21 cellular contexts compared by ENCODE assay signal in genomic region chr7:101534015-101534803, GRCh38.
DNase-seq lines count a peak whose midpoint lies in the region; ATAC-seq, FAIRE-seq and TF ChIP-seq lines count a peak whose summit lies in the region.
"Had no signal": no experiment of that assay in that cellular context is flagged by ENCODE, and none has a peak within 500 bp of the region (broad histone marks: within the 10 kb centered on the region; RNA-seq: fewer than 3 reads in every experiment).

No MANE protein-coding gene starts in this region.

- no peak for TF ChIP-seq RAD21 in HepG2 (CRISPR knock-in tag; IDR thresholded peaks at IDR 0.05)
- TF ChIP-seq RAD21 in K562 (CRISPR knock-in tag; conservative IDR thresholded peaks at IDR 0.05 in 1 of 2, IDR thresholded peaks at IDR 0.05 in 1 of 2): no peak

- WGBS in HepG2 (ENCODE audit: low lambda C conversion rate): 71% methylated on average over 7 of the region's 8 CpGs
- WGBS in right lobe of liver (ENCODE audit: insufficient coverage, low coverage, low lambda C conversion rate, missing lambda C conversion rate): 83% methylated on average over 1 of the region's 8 CpGs
- 4% methylated on average over 8 of the region's 8 CpGs for WGBS in K562 (ENCODE audit: insufficient coverage, low coverage, missing lambda C conversion rate)
- 80 to 93% methylated on average over 5 to 8 of the region's 8 CpGs for WGBS in body of pancreas, 2 donors

- no peaks in the 10 kb centered on the region for H3K79me2 ChIP-seq in HepG2 (ENCODE audit: insufficient read depth, low read length)
- H3K79me2 ChIP-seq in K562 (ENCODE audit: control insufficient read depth, insufficient read depth, low read length): no peaks in the 10 kb centered on the region

- in situ Hi-C loops in HepG2 (cut with HindIII; ENCODE audit: extremely low pct_ligation_motif_present, low pct_unique_long_range_greater_than_20kb): no loop called here
- in situ Hi-C loops in K562 (cut with MboI): no loop called here

- POLR2A ChIA-PET in HepG2 (lab: Yijun Ruan, JAX): no interaction called here
- POLR2A ChIA-PET in K562 (lab: Yijun Ruan, JAX): no interaction called here

- H3K27me3 ChIP-seq in HepG2 (ENCODE audit: control insufficient read depth in 1 of 2, insufficient read depth in 2 of 2, low read length in 2 of 2): no peaks in the 10 kb centered on the region
- no peaks in the 10 kb centered on the region for H3K27me3 ChIP-seq in right lobe of liver
- peaks cover 5 to 63% of the 10 kb centered on the region in 2 experiments; a peak in 3 of 5 replicates for H3K27me3 ChIP-seq in K562 (ENCODE audit: control insufficient read depth in 2 of 2, insufficient read depth in 2 of 2, low read length in 2 of 2)
- no peaks in the 10 kb centered on the region for H3K27me3 ChIP-seq in body of pancreas

- H3K27ac Mint-ChIP-seq in nephron: peak overlapping the region in 2 of 3 experiments; percentile 12 to 33
- H3K27ac Mint-ChIP-seq in stimulated activated memory B cell treated with anti-CD40 and anti-IgM and Interleukin-4, amounts not matched to agents 10 μg/mL and 1 μg/mL and 100 μg/mL, for 72 hours: no peak overlapping the region
- H3K27ac Mint-ChIP-seq: CD4-positive, alpha-beta T cell had no signal

- H3K27ac ChIP-seq in HepG2 (ENCODE audit: extremely low read length, insufficient read depth, low read length): no peak overlapping the region
- H3K27ac ChIP-seq in right lobe of liver: no peak overlapping the region
- no peak overlapping the region for H3K27ac ChIP-seq in K562 (ENCODE audit: extremely low read depth, low read depth, low read length)
- no peak overlapping the region for H3K27ac ChIP-seq in body of pancreas
- H3K27ac ChIP-seq: GM23248, HL-60 had no signal

- H3K9me3 ChIP-seq in HepG2 (ENCODE audit: low read length) (no peaks in the 10 kb centered on the region), right lobe of liver (no peaks in the 10 kb centered on the region), K562 (replicated peaks; ENCODE audit: control insufficient read depth, insufficient read depth, low read depth, low read length) (no peaks in the 10 kb centered on the region), body of pancreas (no peaks in the 10 kb centered on the region)

- H3K4me3 ChIP-seq in HepG2 (replicated peaks in 1 of 3; ENCODE audit: insufficient read depth in 1 of 3, low read depth in 2 of 3, low read length in 3 of 3) (no peak overlapping the region), right lobe of liver (no peak overlapping the region), K562 (no peak overlapping the region), body of pancreas (no peak overlapping the region)
- H3K4me3 ChIP-seq: GM23248 had no signal

- peaks cover 5% of the 10 kb centered on the region for H3K36me3 Mint-ChIP-seq in nephron (ENCODE audit: low read depth)
- no peaks in the 10 kb centered on the region for H3K36me3 Mint-ChIP-seq in stimulated activated memory B cell treated with anti-CD40 and anti-IgM and Interleukin-4, amounts not matched to agents 10 μg/mL and 1 μg/mL and 100 μg/mL, for 72 hours

- H3K9ac ChIP-seq in HepG2 (ENCODE audit: insufficient read depth, low read depth, low read length) (no peak overlapping the region), K562 (ENCODE audit: insufficient read depth in 1 of 2, low read depth in 2 of 2, low read length in 2 of 2) (peak overlapping the region in 1 of 2 experiments; percentile 62; a peak in 1 of 4 replicates)
- H3K9ac ChIP-seq: GM23248 had no signal

- H3K4me2 ChIP-seq in HepG2 (ENCODE audit: low read depth, low read length) (no peak overlapping the region), K562 (ENCODE audit: insufficient read depth, low read length) (no peak overlapping the region)

- intact Hi-C loops in HepG2 (cut with micrococcal nuclease; ENCODE audit: unreplicated experiment) (no loop called here), right lobe of liver (cut with DNase I) (no loop called here), K562 (cut with micrococcal nuclease) (no loop called here), body of pancreas (cut with DNase I) (no loop called here)

- H3K36me3 ChIP-seq in HepG2 (replicated peaks in 1 of 2; ENCODE audit: control insufficient read depth in 1 of 2, insufficient read depth in 2 of 2, low read length in 2 of 2) (no peaks in the 10 kb centered on the region), right lobe of liver (no peaks in the 10 kb centered on the region), K562 (ENCODE audit: control insufficient read depth, insufficient read depth, low read length) (no peaks in the 10 kb centered on the region), body of pancreas (replicated peaks in 1 of 2; ENCODE audit: insufficient read depth in 1 of 2, low read depth in 2 of 2) (no peaks in the 10 kb centered on the region)

- peaks cover 5% of the 10 kb centered on the region for H3K27me3 Mint-ChIP-seq in nephron (ENCODE audit: low read depth)
- peaks cover 63% of the 10 kb centered on the region for H3K27me3 Mint-ChIP-seq in stimulated activated memory B cell treated with anti-CD40 and anti-IgM and Interleukin-4, amounts not matched to agents 10 μg/mL and 1 μg/mL and 100 μg/mL, for 72 hours
- H3K27me3 Mint-ChIP-seq: CD4-positive, alpha-beta T cell had no signal

- no peak for TF ChIP-seq CTCF in HepG2 (CRISPR knock-in tag; IDR thresholded peaks at IDR 0.05)
- no peak for TF ChIP-seq CTCF in right lobe of liver (IDR thresholded peaks at IDR 0.05)
- TF ChIP-seq CTCF in K562 (IDR thresholded peaks at IDR 0.05 in 2 of 3, conservative IDR thresholded peaks at IDR 0.05 in 1 of 3; ENCODE audit: insufficient read depth in 2 of 3, low read depth in 1 of 3, low read length in 3 of 3): no peak
- TF ChIP-seq CTCF in nephron (IDR thresholded peaks at IDR 0.05; ENCODE audit: unreplicated experiment in 3 of 3): no peak
- TF ChIP-seq CTCF in body of pancreas (IDR thresholded peaks at IDR 0.05): no peak

- H3K4me3 Mint-ChIP-seq in nephron: no peak overlapping the region
- no peak overlapping the region for H3K4me3 Mint-ChIP-seq in stimulated activated memory B cell treated with anti-CD40 and anti-IgM and Interleukin-4, amounts not matched to agents 10 μg/mL and 1 μg/mL and 100 μg/mL, for 72 hours
- H3K4me3 Mint-ChIP-seq: CD4-positive, alpha-beta T cell had no signal

- H2AFZ ChIP-seq in HepG2 (ENCODE audit: low read length) (no peak overlapping the region), K562 (ENCODE audit: low read depth, low read length) (0 out of 2 replicates have a peak overlapping the region, but pooled peaks have one; percentile 5)
- H2AFZ ChIP-seq: GM23248 had no signal

- CTCF ChIA-PET in HepG2 (lab: Yijun Ruan, JAX; ENCODE audit: low intra/inter-chr PET ratio, low total read pairs) (no interaction called here), K562 (lab: Yijun Ruan, JAX; ENCODE audit: low intra/inter-chr PET ratio) (no interaction called here)

- TF ChIP-seq EP300 in HepG2 (IDR thresholded peaks at IDR 0.05; ENCODE audit: low read depth in 2 of 2, low read length in 2 of 2) (no peak), HepG2 (CRISPR knock-in tag; IDR thresholded peaks at IDR 0.05; ENCODE audit: borderline replicate concordance) (no peak), K562 (IDR thresholded peaks at IDR 0.05; ENCODE audit: low read length) (no peak)

- peaks cover 20% of the 10 kb centered on the region for H3K4me1 Mint-ChIP-seq in nephron
- peaks cover 6% of the 10 kb centered on the region for H3K4me1 Mint-ChIP-seq in stimulated activated memory B cell treated with anti-CD40 and anti-IgM and Interleukin-4, amounts not matched to agents 10 μg/mL and 1 μg/mL and 100 μg/mL, for 72 hours

- TF ChIP-seq POLR2A in HepG2 (IDR thresholded peaks at IDR 0.05; ENCODE audit: insufficient read depth in 1 of 2, low read depth in 2 of 2, low read length in 2 of 2): no peak
- no peak for TF ChIP-seq POLR2A in right lobe of liver (IDR thresholded peaks at IDR 0.05)
- TF ChIP-seq POLR2A in K562 (conservative IDR thresholded peaks at IDR 0.05): no peak
- no peak for TF ChIP-seq POLR2A in body of pancreas (IDR thresholded peaks at IDR 0.05)

- ATAC-seq in HepG2: no peak
- ATAC-seq in right lobe of liver: no peak
- no peak for ATAC-seq in K562
- no peak for ATAC-seq in GM18520 (IDR thresholded peaks at IDR 0.05; ENCODE audit: unreplicated experiment)
- ATAC-seq in body of pancreas: no peak
- ATAC-seq in stimulated activated memory B cell treated with anti-CD40 and anti-IgM and Interleukin-4, amounts not matched to agents 10 μg/mL and 1 μg/mL and 100 μg/mL, for 72 hours: no peak
- ATAC-seq: HCT116 had no signal

- peaks cover 4% of the 10 kb centered on the region for H3K9me1 ChIP-seq in K562 (ENCODE audit: control insufficient read depth, insufficient read depth, low read length)

- no TSS peak for BruUV-seq in HepG2 (replicated peaks; lab: Mats Ljungman, UMichigan)
- BruUV-seq in K562 (replicated peaks; lab: Mats Ljungman, UMichigan): no TSS peak

- DNase-seq in HepG2 (ENCODE audit: low spot score) (no peak), right lobe of liver (no peak), K562 (ENCODE audit: extremely low read depth in 1 of 4, low spot score in 3 of 4) (no peak), body of pancreas (no peak), activated gamma-delta T cell treated with Interleukin-2 at 50 U/mL for 16 hours (no peak)
- DNase-seq: 8988T; AML-193; C1 segment of cervical spinal cord; Calu3; CD4-positive, alpha-beta T cell; DMS 273 treated with DMSO at 0.1 percent for 48 hours; GM23248; IMR-90 had no signal

- H3K4me1 ChIP-seq in HepG2 (ENCODE audit: insufficient read depth, low read length): peaks cover 46% of the 10 kb centered on the region
- peaks cover 0 to 32% (median 15%) of the 10 kb centered on the region in 4 donors for H3K4me1 ChIP-seq in right lobe of liver
- H3K4me1 ChIP-seq in K562 (replicated peaks in 1 of 2; ENCODE audit: control insufficient read depth in 2 of 2, insufficient read depth in 2 of 2, low read length in 2 of 2): peaks cover 0 to 25% of the 10 kb centered on the region in 2 experiments; a peak in 2 of 5 replicates
- H3K4me1 ChIP-seq in body of pancreas: no peaks in the 10 kb centered on the region

- no peaks in the 10 kb centered on the region for H3K9me3 Mint-ChIP-seq in nephron
- no peaks in the 10 kb centered on the region for H3K9me3 Mint-ChIP-seq in stimulated activated memory B cell treated with anti-CD40 and anti-IgM and Interleukin-4, amounts not matched to agents 10 μg/mL and 1 μg/mL and 100 μg/mL, for 72 hours
- H3K9me3 Mint-ChIP-seq: CD4-positive, alpha-beta T cell had no signal

- FAIRE-seq in HepG2 (lab: Jason Lieb, UNC) (no peak), K562 (lab: Jason Lieb, UNC) (peak; percentile 37)
- FAIRE-seq: G401.6, GM12892, H54 had no signal

- H4K20me1 ChIP-seq in HepG2 (ENCODE audit: insufficient read depth, low read length) (no peaks in the 10 kb centered on the region), K562 (replicated peaks; ENCODE audit: control insufficient read depth, insufficient read depth, low read length) (peaks cover 13% of the 10 kb centered on the region; the same call in 1 of the 2 replicates)

TF ChIP-seq in HepG2, 621 proteins besides CTCF, POLR2A, EP300 and RAD21 (continues in another document):
- TF ChIP-seq ZNF30 (CRISPR knock-in tag; IDR thresholded peaks at IDR 0.05): no peak
- TF ChIP-seq DR1 (CRISPR knock-in tag; IDR thresholded peaks at IDR 0.05): no peak

Comparison
In these comparisons a context has a peak if more than half of its experiments do, and no peak if none do; other contexts are left out.
1. Of the 241 proteins assayed by ChIP-seq in both HepG2 and K562: peak only in HepG2: MNT; only in K562: none; in both: none; in neither: 239; mixed calls (peak in some experiments, not most) for 1.